In genomic region chr13:73179906-73180305, GRCh38 we compare ENCODE assay signal across 22 cellular contexts.
"Had no signal": no experiment of that assay in that cellular context is flagged by ENCODE, and none has a peak within 500 bp of the region (broad histone marks: within the 10 kb centered on the region; RNA-seq: fewer than 3 reads in every experiment).

No MANE protein-coding gene starts in this region.

- H3K4me1 Mint-ChIP-seq: activated CD4-positive, alpha-beta memory T cell treated with anti-CD3 and anti-CD28 coated beads, Interleukin-2, amount 10 ng/mL, durations not matched to agents 7 days and 5 days; activated CD4-positive, alpha-beta T cell treated with anti-CD3 and anti-CD28 coated beads, Interleukin-2, amount 10 ng/mL, durations not matched to agents 7 days and 5 days; nephron had no signal

- H3K4me3 Mint-ChIP-seq: activated CD4-positive, alpha-beta memory T cell treated with anti-CD3 and anti-CD28 coated beads, Interleukin-2, amount 10 ng/mL, durations not matched to agents 7 days and 5 days; activated CD4-positive, alpha-beta T cell treated with anti-CD3 and anti-CD28 coated beads, Interleukin-2, amount 10 ng/mL, durations not matched to agents 7 days and 5 days; activated T-cell treated with anti-CD3 and anti-CD28 coated beads, Interleukin-2, amount 50 U/mL, for 24 hours; nephron; stimulated activated naive CD8-positive, alpha-beta T cell treated with anti-CD3 and anti-CD28 coated beads, Interleukin-15, Interleukin-2, amounts not matched to agents 100 ng/mL and 50 ng/mL, for 24 hours had no signal

- H3K27ac Mint-ChIP-seq: activated CD4-positive, alpha-beta memory T cell treated with anti-CD3 and anti-CD28 coated beads, Interleukin-2, amount 10 ng/mL, durations not matched to agents 7 days and 5 days; activated CD4-positive, alpha-beta T cell treated with anti-CD3 and anti-CD28 coated beads, Interleukin-2, amount 10 ng/mL, durations not matched to agents 7 days and 5 days; activated T-cell treated with anti-CD3 and anti-CD28 coated beads, Interleukin-2, amount 50 U/mL, for 24 hours; nephron; stimulated activated naive CD8-positive, alpha-beta T cell treated with anti-CD3 and anti-CD28 coated beads, Interleukin-15, Interleukin-2, amounts not matched to agents 100 ng/mL and 50 ng/mL, for 24 hours had no signal

- H3K27me3 ChIP-seq: cardiac muscle cell had no signal

- DNase-seq: activated CD4-positive, alpha-beta memory T cell treated with anti-CD3 and anti-CD28 coated beads, Interleukin-2, amount 10 ng/mL, durations not matched to agents 7 days and 5 days; activated CD4-positive, alpha-beta T cell treated with anti-CD3 and anti-CD28 coated beads for 1 hour; activated CD4-positive, alpha-beta T cell treated with anti-CD3 and anti-CD28 coated beads, Interleukin-2, amount 10 ng/mL, durations not matched to agents 7 days and 5 days; activated CD8-positive, alpha-beta memory T cell treated with anti-CD3 and anti-CD28 coated beads, Interleukin-2, amount 50 U/mL, for 48 hours; activated gamma-delta T cell; activated naive CD4-positive, alpha-beta T cell treated with anti-CD3 and anti-CD28 coated beads, Interleukin-2, amount 50 U/mL, for 16 hours; activated T-cell treated with anti-CD3 and anti-CD28 coated beads, Interleukin-2, amount 50 U/mL, for 24 hours; cerebellar nuclear complex; foreskin melanocyte; islet precursor cell; left ventricle myocardium inferior; stimulated activated CD4-positive, alpha-beta T cell treated with anti-CD3 and anti-CD28 coated beads, Interleukin-12 subunit alpha, Interleukin-12 subunit beta, amount 100 ng/mL, for 4 hours; stimulated activated CD4-positive, alpha-beta T cell treated with anti-CD3 and anti-CD28 coated beads, Interleukin-4, amount 100 ng/mL, for 1 hour; T-helper 2 cell had no signal

- H3K9me3 Mint-ChIP-seq: activated CD4-positive, alpha-beta memory T cell treated with anti-CD3 and anti-CD28 coated beads, Interleukin-2, amount 10 ng/mL, durations not matched to agents 7 days and 5 days; activated CD4-positive, alpha-beta T cell treated with anti-CD3 and anti-CD28 coated beads, Interleukin-2, amount 10 ng/mL, durations not matched to agents 7 days and 5 days; activated T-cell treated with anti-CD3 and anti-CD28 coated beads, Interleukin-2, amount 50 U/mL, for 24 hours; stimulated activated naive CD8-positive, alpha-beta T cell treated with anti-CD3 and anti-CD28 coated beads, Interleukin-15, Interleukin-2, amounts not matched to agents 100 ng/mL and 50 ng/mL, for 24 hours had no signal

- H3K9me3 ChIP-seq: left ventricle myocardium inferior, thoracic aorta had no signal

- ATAC-seq: sciatic nerve had no signal

- H3K4me3 ChIP-seq: cardiac muscle cell, coronary artery, left ventricle myocardium inferior, lung, skin epidermis, thoracic aorta had no signal

- H3K27me3 Mint-ChIP-seq: activated CD4-positive, alpha-beta memory T cell treated with anti-CD3 and anti-CD28 coated beads, Interleukin-2, amount 10 ng/mL, durations not matched to agents 7 days and 5 days; activated CD4-positive, alpha-beta T cell treated with anti-CD3 and anti-CD28 coated beads, Interleukin-2, amount 10 ng/mL, durations not matched to agents 7 days and 5 days; activated T-cell treated with anti-CD3 and anti-CD28 coated beads, Interleukin-2, amount 50 U/mL, for 24 hours; stimulated activated naive CD8-positive, alpha-beta T cell treated with anti-CD3 and anti-CD28 coated beads, Interleukin-15, Interleukin-2, amounts not matched to agents 100 ng/mL and 50 ng/mL, for 24 hours had no signal

- H3K4me1 ChIP-seq: left ventricle myocardium inferior had no signal

- H3K27ac ChIP-seq: cardiac muscle cell, coronary artery, left ventricle myocardium inferior, skin epidermis, thoracic aorta had no signal

- H3K36me3 ChIP-seq: cardiac muscle cell, left ventricle myocardium inferior, thoracic aorta had no signal
